Comparison of ENCODE assay signal across 12 cellular contexts in genomic region chr10:78432582-78432981, GRCh38.
DNase-seq lines count a peak whose midpoint lies in the region; TF ChIP-seq lines count a peak whose summit lies in the region.
"Had no signal": no experiment of that assay in that cellular context is flagged by ENCODE, and none has a peak within 500 bp of the region (broad histone marks: within the 10 kb centered on the region; RNA-seq: fewer than 3 reads in every experiment).

No MANE protein-coding gene starts in this region.

- no peaks in the 10 kb centered on the region for H3K27me3 ChIP-seq in tibial artery
- H3K27me3 ChIP-seq: breast epithelium had no signal

- H3K27ac ChIP-seq in tibial artery: peak overlapping the region; percentile 2 to 43
- H3K27ac ChIP-seq: breast epithelium had no signal

- H3K36me3 ChIP-seq in tibial artery: no peaks in the 10 kb centered on the region
- H3K36me3 ChIP-seq: breast epithelium had no signal

- no peak overlapping the region for H3K4me3 ChIP-seq in tibial artery
- H3K4me3 ChIP-seq: breast epithelium had no signal

- no peak overlapping the region for H3K4me3 Mint-ChIP-seq in brain
- H3K4me3 Mint-ChIP-seq: activated T-cell treated with anti-CD3 and anti-CD28 coated beads, Interleukin-2, amount 50 U/mL, for 24 hours had no signal

- peaks cover 4% of the 10 kb centered on the region for H3K27me3 Mint-ChIP-seq in brain

- peak overlapping the region; percentile 2 to 88 (median 65) for H3K27ac Mint-ChIP-seq in brain
- H3K27ac Mint-ChIP-seq: activated T-cell treated with anti-CD3 and anti-CD28 coated beads, Interleukin-2, amount 50 U/mL, for 24 hours had no signal

- H3K4me1 Mint-ChIP-seq in brain: peaks cover 56% of the 10 kb centered on the region

- peaks cover 0 to 30% (median 16%) of the 10 kb centered on the region in 4 donors for H3K4me1 ChIP-seq in tibial artery

- no peaks in the 10 kb centered on the region for H3K9me3 ChIP-seq in tibial artery
- H3K9me3 ChIP-seq: breast epithelium had no signal

- in situ Hi-C loops in GM13976 (cut with MboI; ENCODE audit: low sequenced_read_pairs, unreplicated experiment): no loop called here

- DNase-seq in NCI-H82 (lab: John Stamatoyannopoulos, UW): peak; percentile 13
- no peak for DNase-seq in NCI-H82 treated with DMSO at 0.1 percent for 48 hours (lab: John Stamatoyannopoulos, UW; ENCODE audit: unreplicated experiment)
- DNase-seq in kidney tubule cell (ENCODE audit: low spot score): peak; percentile 42
- peak; percentile 75 to 77 for DNase-seq in tibial artery
- DNase-seq in GM13976 (ENCODE audit: low spot score): no peak
- no peak for DNase-seq in KG1 (lab: John Stamatoyannopoulos, UW)
- DNase-seq in stimulated activated CD4-positive, alpha-beta T cell treated with anti-CD3 and anti-CD28 coated beads, Interleukin-2, amount 100 ng/mL, for 48 hours: no peak
- DNase-seq: ACHN; activated T-cell treated with anti-CD3 and anti-CD28 coated beads, Interleukin-2, amount 50 U/mL, for 24 hours; stimulated activated CD4-positive, alpha-beta T cell treated with anti-CD3 and anti-CD28 coated beads, Interleukin-4, amount 100 ng/mL, for 4 hours had no signal

- TF ChIP-seq CTCF in brain (conservative IDR thresholded peaks at IDR 0.05) (peak in 1 of 2 experiments; percentile 34), tibial artery (IDR thresholded peaks at IDR 0.05) (no peak), GM13976 (IDR thresholded peaks at IDR 0.05; ENCODE audit: borderline replicate concordance, control extremely low read depth, extremely low read depth, insufficient read depth, missing control alignments) (no peak)

- H3K36me3 Mint-ChIP-seq in brain: peaks cover 4% of the 10 kb centered on the region

- peaks cover 0 to 29% (median 12%) of the 10 kb centered on the region in 5 experiments for H3K9me3 Mint-ChIP-seq in brain
- H3K9me3 Mint-ChIP-seq: activated T-cell treated with anti-CD3 and anti-CD28 coated beads, Interleukin-2, amount 50 U/mL, for 24 hours had no signal

- intact Hi-C loops in tibial artery (cut with DNase I; ENCODE audit: low total_unique reads): loop anchor here (5.0 kb wide), 1 partner anchor 765 kb away; no protein-coding TSS in a partner anchor

Comparison
In these comparisons a context has a peak if more than half of its experiments do, and no peak if none do; other contexts are left out.
1. DNase-seq: peak in NCI-H82 (single experiment), kidney tubule cell (single experiment) and tibial artery (2 of 2); none in NCI-H82 treated with DMSO at 0.1 percent for 48 hours (single experiment), GM13976 (single experiment), KG1 (single experiment) and stimulated activated CD4-positive, alpha-beta T cell treated with anti-CD3 and anti-CD28 coated beads, Interleukin-2, amount 100 ng/mL, for 48 hours (0 of 2).